Comparison of ENCODE assay signal across 10 cellular contexts in the genomic region with DNA sequence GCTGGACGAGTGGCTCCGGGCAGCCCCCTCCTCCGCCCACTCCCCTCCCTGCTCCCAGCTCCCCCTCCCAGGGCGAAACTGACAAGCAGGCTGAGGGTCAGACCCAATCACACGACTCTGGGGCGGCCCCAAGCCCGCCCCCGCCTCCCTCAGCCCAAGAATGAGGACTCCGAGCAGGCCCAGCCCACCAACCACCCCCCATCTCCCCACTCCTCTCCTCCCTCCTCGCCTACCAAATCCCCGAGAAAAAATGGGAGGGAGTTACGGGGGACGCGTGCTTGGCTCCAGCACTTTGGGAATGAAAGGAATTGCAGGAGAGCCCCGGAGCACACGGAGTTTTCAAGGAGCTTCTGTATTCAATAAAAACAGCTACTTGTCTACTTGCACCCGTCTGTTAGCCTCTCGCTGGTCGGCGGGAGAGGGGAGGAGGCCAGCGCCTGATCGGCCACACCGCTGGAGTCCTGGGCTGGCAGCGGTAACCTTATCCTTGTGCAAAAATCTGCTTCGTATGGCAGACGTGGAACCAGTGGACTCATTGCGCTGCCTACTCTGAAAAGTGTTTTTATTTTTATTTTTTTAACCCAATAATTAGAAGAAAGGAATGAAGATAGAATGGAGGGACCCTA. TPM values are rescaled to one million over a fixed set of nuclear protein-coding genes. Genes with fewer than 3 reads are reported as not detected.
DNase-seq lines count a peak whose midpoint lies in the region; ATAC-seq and TF ChIP-seq lines count a peak whose summit lies in the region.
"Had no signal": no experiment of that assay in that cellular context is flagged by ENCODE, and none has a peak within 500 bp of the region (broad histone marks: within the 10 kb centered on the region; RNA-seq: fewer than 3 reads in every experiment).

No MANE protein-coding gene starts in this region.

- H2BK120ac ChIP-seq in neuronal stem cell (ENCODE audit: low read depth, low read length): no peak overlapping the region

- H3K18ac ChIP-seq in neuronal stem cell (ENCODE audit: low read length): peak overlapping the region; percentile 87

- H3K4me2 ChIP-seq in neuronal stem cell (ENCODE audit: insufficient read depth, low read length, poor library complexity, severe bottlenecking): peak overlapping the region; percentile 57
- H3K4me2 ChIP-seq in PC-9: no peak overlapping the region

- H3K23ac ChIP-seq in neuronal stem cell (ENCODE audit: low read depth, low read length, poor library complexity): no peak overlapping the region

- no peak overlapping the region for H2BK5ac ChIP-seq in neuronal stem cell (ENCODE audit: low read length)

- no peaks in the 10 kb centered on the region for H3K36me3 Mint-ChIP-seq in MCF 10A (ENCODE audit: insufficient read depth, unreplicated experiment)
- H3K36me3 Mint-ChIP-seq in activated CD4-positive, alpha-beta memory T cell treated with anti-CD3 and anti-CD28 coated beads for 36 hours: no peaks in the 10 kb centered on the region

- H3K27me3 ChIP-seq in breast epithelium (peaks cover 0 to 4% of the 10 kb centered on the region in 2 donors), neuronal stem cell (ENCODE audit: control insufficient read depth in 3 of 3, insufficient read depth in 3 of 3, low read depth in 1 of 3, low read length in 3 of 3) (no peaks in the 10 kb centered on the region), aorta (ENCODE audit: control insufficient read depth in 1 of 2, insufficient read depth in 2 of 2, low read length in 1 of 2) (no peaks in the 10 kb centered on the region), PC-9 (ENCODE audit: insufficient read depth, low read depth) (no peaks in the 10 kb centered on the region)

- no peaks in the 10 kb centered on the region for H3K4me1 ChIP-seq in breast epithelium
- peaks cover 0 to 4% of the 10 kb centered on the region in 2 donors for H3K4me1 ChIP-seq in neuronal stem cell (ENCODE audit: control insufficient read depth in 2 of 2, insufficient read depth in 1 of 2, low read depth in 1 of 2, low read length in 2 of 2)
- H3K4me1 ChIP-seq in aorta (ENCODE audit: control insufficient read depth in 1 of 2, insufficient read depth in 2 of 2, low read length in 2 of 2): no peaks in the 10 kb centered on the region
- no peaks in the 10 kb centered on the region for H3K4me1 ChIP-seq in PC-9 (replicated peaks; ENCODE audit: insufficient read depth)

- H3F3A ChIP-seq in PC-9 (ENCODE audit: insufficient read depth, low read depth): no peaks in the 10 kb centered on the region

- H2AFZ ChIP-seq in neuronal stem cell (ENCODE audit: low read length) (peak overlapping the region; percentile 96), PC-9 (no peak overlapping the region)

- H3K79me2 ChIP-seq in PC-9 (ENCODE audit: low read depth): no peaks in the 10 kb centered on the region

- ATAC-seq in aorta (ENCODE audit: low FRiP score): peak; percentile 61

- intact Hi-C loops in breast epithelium (cut with DNase I; ENCODE audit: low total_unique reads) (loop anchor here (5.0 kb wide), 1 partner anchor 1361 kb away; no protein-coding TSS in a partner anchor), MCF 10A (cut with micrococcal nuclease) (no loop called here), aorta (cut with DNase I) (loop anchor here in 1 of 2 donors (10.0 kb wide), 1 partner anchor 416 kb away; a partner anchor contains a TSS), PC-9 (cut with micrococcal nuclease; ENCODE audit: unreplicated experiment) (loop anchor here (10.0 kb wide), 1 partner anchor 346 kb away; no protein-coding TSS in a partner anchor)
- intact Hi-C loops in activated CD4-positive, alpha-beta memory T cell treated with anti-CD3 and anti-CD28 coated beads for 36 hours (cut with micrococcal nuclease): no loop called here

- TF ChIP-seq CTCF in breast epithelium (IDR thresholded peaks at IDR 0.05) (no peak), MCF 10A (IDR thresholded peaks at IDR 0.05; ENCODE audit: unreplicated experiment) (no peak), PC-9 (conservative IDR thresholded peaks at IDR 0.05) (no peak)

- H3K4ac ChIP-seq in neuronal stem cell (ENCODE audit: low read length): no peak overlapping the region

- H4K20me1 ChIP-seq in PC-9 (ENCODE audit: insufficient read depth): no peaks in the 10 kb centered on the region

- no peak overlapping the region for H2AK5ac ChIP-seq in neuronal stem cell (ENCODE audit: low read depth, low read length)

- CTCF ChIA-PET in MCF 10A (lab: Yijun Ruan, JAX): interaction anchor here (0.6 to 1.5 kb wide), 3 partner anchors 12 to 362 kb away, joined by 4 to 5 read pairs (median 4); no protein-coding TSS in a partner anchor
- CTCF ChIA-PET in PC-9 (lab: Charles Lee): no interaction called here
- CTCF ChIA-PET in activated CD4-positive, alpha-beta memory T cell treated with anti-CD3 and anti-CD28 coated beads for 36 hours (lab: Charles Lee): interaction anchor here (2.8 kb wide), 1 partner anchor 406 kb away, joined by 12 read pairs; no protein-coding TSS in a partner anchor

- DNase-seq in breast epithelium (ENCODE audit: low spot score in 2 of 2): no peak
- DNase-seq in MCF 10A (ENCODE audit: unreplicated experiment): no peak
- DNase-seq in globus pallidus (ENCODE audit: low spot score): peak; percentile 49
- DNase-seq in neuronal stem cell (ENCODE audit: low spot score): peak; percentile 91
- peak; percentile 40 to 72 for DNase-seq in aorta
- no peak for DNase-seq in PC-9
- DNase-seq in activated CD4-positive, alpha-beta memory T cell treated with anti-CD3 and anti-CD28 coated beads for 36 hours: no peak
- DNase-seq in RPMI8226: no peak
- DNase-seq: activated CD8-positive, alpha-beta memory T cell treated with anti-CD3 and anti-CD28 coated beads, Interleukin-2, amount 50 U/mL, for 48 hours had no signal

- no peak for TF ChIP-seq POLR2A in breast epithelium (IDR thresholded peaks at IDR 0.05)

- H3K9ac ChIP-seq in neuronal stem cell (ENCODE audit: low read depth, low read length, poor library complexity): peak overlapping the region; percentile 60

- no peak overlapping the region for H3K27ac Mint-ChIP-seq in MCF 10A (ENCODE audit: low read depth, unreplicated experiment)
- H3K27ac Mint-ChIP-seq in activated CD4-positive, alpha-beta memory T cell treated with anti-CD3 and anti-CD28 coated beads for 36 hours: no peak overlapping the region

- H3K4me3 ChIP-seq in breast epithelium (peak overlapping the region; percentile 29 to 62 (median 47)), neuronal stem cell (ENCODE audit: low read length in 2 of 2) (peak overlapping the region; percentile 63 to 99), aorta (ENCODE audit: low read length in 2 of 2) (peak overlapping the region; percentile 4 to 8), PC-9 (no peak overlapping the region)

- H3K9me3 Mint-ChIP-seq in MCF 10A (ENCODE audit: unreplicated experiment): no peaks in the 10 kb centered on the region
- no peaks in the 10 kb centered on the region for H3K9me3 Mint-ChIP-seq in activated CD4-positive, alpha-beta memory T cell treated with anti-CD3 and anti-CD28 coated beads for 36 hours

- H2BK15ac ChIP-seq in neuronal stem cell (ENCODE audit: low read length): no peak overlapping the region

- no peak overlapping the region for H2BK12ac ChIP-seq in neuronal stem cell (ENCODE audit: low read length)

- H3K9me3 ChIP-seq in breast epithelium: no peaks in the 10 kb centered on the region
- no peaks in the 10 kb centered on the region for H3K9me3 ChIP-seq in neuronal stem cell (replicated peaks in 1 of 2; ENCODE audit: control insufficient read depth in 2 of 2, insufficient read depth in 1 of 2, low read depth in 1 of 2, low read length in 2 of 2)
- H3K9me3 ChIP-seq in aorta (ENCODE audit: control insufficient read depth, low read length): no peaks in the 10 kb centered on the region
- H3K9me3 ChIP-seq in PC-9 (ENCODE audit: insufficient read depth, low read depth): no peaks in the 10 kb centered on the region

- no peak overlapping the region for H4K91ac ChIP-seq in neuronal stem cell (ENCODE audit: low read depth, low read length, poor library complexity)

- no peaks in the 10 kb centered on the region for H3K9me2 ChIP-seq in PC-9 (ENCODE audit: insufficient read depth)

- peak overlapping the region; percentile 71 for H3K14ac ChIP-seq in neuronal stem cell (ENCODE audit: low read length)

- H4K8ac ChIP-seq in neuronal stem cell (ENCODE audit: low read depth, low read length): no peak overlapping the region

- H3K27ac ChIP-seq in breast epithelium (no peak overlapping the region), neuronal stem cell (replicated peaks; ENCODE audit: low read length) (peak overlapping the region; percentile 99), aorta (ENCODE audit: low read depth in 1 of 2, low read length in 2 of 2) (no peak overlapping the region), PC-9 (no peak overlapping the region)
- H3K27ac ChIP-seq: HL-60 had no signal

- no TSS peak for BruUV-seq in MCF 10A (replicated peaks; lab: Mats Ljungman, UMichigan)
- BruUV-seq in PC-9 (replicated peaks; lab: Mats Ljungman, UMichigan): no TSS peak

- no peaks in the 10 kb centered on the region for H3K36me3 ChIP-seq in breast epithelium
- H3K36me3 ChIP-seq in neuronal stem cell (replicated peaks in 1 of 2; ENCODE audit: control insufficient read depth in 2 of 2, insufficient read depth in 2 of 2, low read length in 2 of 2): no peaks in the 10 kb centered on the region
- H3K36me3 ChIP-seq in aorta (ENCODE audit: control insufficient read depth in 1 of 2, insufficient read depth in 2 of 2, low read length in 1 of 2): no peaks in the 10 kb centered on the region
- no peaks in the 10 kb centered on the region for H3K36me3 ChIP-seq in PC-9 (ENCODE audit: low read depth)

- peaks cover 11% of the 10 kb centered on the region for H3K27me3 Mint-ChIP-seq in MCF 10A (ENCODE audit: insufficient read depth, unreplicated experiment)
- H3K27me3 Mint-ChIP-seq in activated CD4-positive, alpha-beta memory T cell treated with anti-CD3 and anti-CD28 coated beads for 36 hours: peaks cover 32% of the 10 kb centered on the region

- no CpG with 5 or more reads among the region's 27 CpGs for WGBS in neuronal stem cell (ENCODE audit: extremely low coverage in 2 of 2, insufficient read length in 2 of 2, insufficient replicate concordance in 1 of 2), 2 donors
- 3 to 4% methylated on average over 26 to 27 of the region's 27 CpGs for WGBS in aorta, 2 donors

- POLR2A ChIA-PET in MCF 10A (lab: Yijun Ruan, JAX) (no interaction called here), PC-9 (lab: Charles Lee; ENCODE audit: unreplicated experiment) (no interaction called here)
- POLR2A ChIA-PET in activated CD4-positive, alpha-beta memory T cell treated with anti-CD3 and anti-CD28 coated beads for 36 hours (lab: Charles Lee): no interaction called here

- H3K4me3 Mint-ChIP-seq in MCF 10A (ENCODE audit: unreplicated experiment): no peak overlapping the region
- H3K4me3 Mint-ChIP-seq in activated CD4-positive, alpha-beta memory T cell treated with anti-CD3 and anti-CD28 coated beads for 36 hours: no peak overlapping the region

- peaks cover 7% of the 10 kb centered on the region for H3K4me1 Mint-ChIP-seq in MCF 10A (ENCODE audit: insufficient read depth, unreplicated experiment)
- H3K4me1 Mint-ChIP-seq in activated CD4-positive, alpha-beta memory T cell treated with anti-CD3 and anti-CD28 coated beads for 36 hours (ENCODE audit: low read depth): peaks cover 14% of the 10 kb centered on the region

- peaks cover 4% of the 10 kb centered on the region for H3K79me1 ChIP-seq in neuronal stem cell (ENCODE audit: low read depth, low read length)

RNA-seq across cellular contexts. Expression of a gene that starts 0.3 kb away (rescaled TPM):
- total RNA-seq in breast epithelium (under 1 TPM; 0.48 to 0.98 (median 0.88) TPM), MCF 10A (2022) (not detected in 2 replicates), aorta (1 to 10 TPM in 1 of 2 donors, under 1 TPM in 1; 0.29 to 8.4 TPM), PC-9 (2021) (not detected in 2 replicates)
- polyA plus RNA-seq in neuronal stem cell (2013, experiment 1 of 2): 119 TPM
- polyA plus RNA-seq in neuronal stem cell (2013, experiment 2 of 2): 130 TPM
- polyA plus RNA-seq in aorta: not detected
- not detected for total RNA-seq in activated CD4-positive, alpha-beta memory T cell treated with anti-CD3 and anti-CD28 coated beads for 36 hours

Comparison
In these comparisons a context has a peak if more than half of its experiments do, and no peak if none do; other contexts are left out.
1. intact Hi-C loops: an anchor here in breast epithelium (5.0 kb wide) and PC-9 (10.0 kb wide); none called in MCF 10A and activated CD4-positive, alpha-beta memory T cell treated with anti-CD3 and anti-CD28 coated beads for 36 hours.
2. DNase-seq: peak in globus pallidus (single experiment), neuronal stem cell (single experiment) and aorta (2 of 2); none in breast epithelium (0 of 2), MCF 10A (single experiment), PC-9 (0 of 2), activated CD4-positive, alpha-beta memory T cell treated with anti-CD3 and anti-CD28 coated beads for 36 hours (single experiment) and RPMI8226 (single experiment).